1 cellular context compared by ENCODE assay signal in genomic region chr6:7580537-7580926, GRCh38.
TF ChIP-seq lines count a peak whose summit lies in the region.

No MANE protein-coding gene starts in this region.

TF ChIP-seq in K562, 482 proteins besides CTCF, POLR2A, EP300 and RAD21 (continued from another document):
- 0 out of 2 replicates have a peak, but pooled peaks have one; percentile 22 for TF ChIP-seq ZBTB40 (IDR thresholded peaks at IDR 0.05)
- no peak for TF ChIP-seq ZBTB40 (CRISPR knock-in tag; IDR thresholded peaks at IDR 0.05)
- no peak for TF ChIP-seq BRD4 (IDR thresholded peaks at IDR 0.05)
